27 cellular contexts compared by ENCODE assay signal in the genomic region with DNA sequence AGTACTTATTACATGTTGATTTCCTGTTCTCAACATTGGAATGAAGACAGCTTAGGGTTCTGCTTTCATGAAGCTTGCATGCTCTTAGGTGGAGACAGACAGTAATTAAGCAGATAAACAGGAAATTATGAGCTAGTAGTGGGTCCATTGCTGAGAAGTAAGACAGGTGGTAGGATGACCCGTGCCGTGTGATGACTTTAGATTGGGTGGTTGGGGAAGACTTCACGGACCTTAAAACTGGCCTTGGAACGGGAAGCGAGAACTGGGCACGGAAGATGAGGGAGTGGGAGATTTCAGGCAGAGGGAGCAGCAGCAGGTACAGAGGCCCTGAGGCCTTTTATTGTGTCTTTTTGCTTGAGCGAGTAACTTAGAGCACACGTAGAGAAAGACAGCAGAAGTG. TPM values are rescaled to one million over a fixed set of nuclear protein-coding genes. Genes with fewer than 3 reads are reported as not detected.
DNase-seq lines count a peak whose midpoint lies in the region; ATAC-seq and TF ChIP-seq lines count a peak whose summit lies in the region.
"Had no signal": no experiment of that assay in that cellular context is flagged by ENCODE, and none has a peak within 500 bp of the region (broad histone marks: within the 10 kb centered on the region; RNA-seq: fewer than 3 reads in every experiment).

No MANE protein-coding gene starts in this region.

- H3K4me3 ChIP-seq in right atrium auricular region = no peak overlapping the region
- H3K4me3 ChIP-seq in iPS-15b (ENCODE audit: low read depth, low read length) = no peak overlapping the region
- H3K4me3 ChIP-seq in skeletal muscle satellite cell (ENCODE audit: low read length) = no peak overlapping the region
- no peak overlapping the region for H3K4me3 ChIP-seq in vagina
- H3K4me3 ChIP-seq: BLaER1 treated with 17β-estradiol and CSF1 and Interleukin-3, amounts not matched to agents 10 nM and 100 nM; ovary; upper lobe of right lung had no signal

- intact Hi-C loops in left ventricle myocardium superior (cut with micrococcal nuclease) (loop anchor here (5.0 to 10.0 kb wide), 3 partner anchors 73 to 160 kb away; partner anchors contain the start of gene FIBCD1), vagina (cut with DNase I) (loop anchor here (5.0 to 10.0 kb wide), 2 partner anchors 83 to 155 kb away; no protein-coding TSS in a partner anchor)

- no peak for DNase-seq in right atrium auricular region (ENCODE audit: low spot score)
- DNase-seq in left ventricle myocardium superior = no peak
- no peak for DNase-seq in vagina (ENCODE audit: extremely low spot score in 2 of 2)
- no peak for DNase-seq in SKM-1 (lab: John Stamatoyannopoulos, UW; ENCODE audit: unreplicated experiment)
- DNase-seq: activated CD4-positive, alpha-beta T cell treated with anti-CD3 and anti-CD28 coated beads for 1 hour; activated naive CD4-positive, alpha-beta T cell treated with anti-CD3 and anti-CD28 coated beads, Interleukin-2, amount 10 ng/mL, durations not matched to agents 7 days and 5 days; activated T-cell treated with anti-CD3 and anti-CD28 coated beads, Interleukin-2, amount 50 U/mL, for 48 hours; Caco-2; foreskin keratinocyte; hypothalamus; islet precursor cell; naive thymus-derived CD4-positive, alpha-beta T cell; NCI-H1092 treated with DMSO at 0.1 percent for 48 hours; NCI-H2081; OCI-M1; ovary; stimulated activated CD4-positive, alpha-beta T cell treated with anti-CD3 and anti-CD28 coated beads, Interleukin-2, amount 100 ng/mL, for 24 hours; upper lobe of right lung had no signal

- no peaks in the 10 kb centered on the region for H3K27me3 ChIP-seq in right atrium auricular region
- no peaks in the 10 kb centered on the region for H3K27me3 ChIP-seq in iPS-15b (ENCODE audit: control insufficient read depth, insufficient read depth, low read length)
- H3K27me3 ChIP-seq in skeletal muscle satellite cell (ENCODE audit: control insufficient read depth, insufficient read depth, low read length) = no peaks in the 10 kb centered on the region
- no peaks in the 10 kb centered on the region for H3K27me3 ChIP-seq in vagina
- H3K27me3 ChIP-seq: BLaER1 treated with 17β-estradiol and CSF1 and Interleukin-3, amounts not matched to agents 10 nM and 100 nM; foreskin keratinocyte; ovary; upper lobe of right lung had no signal

- TF ChIP-seq CTCF in right atrium auricular region (IDR thresholded peaks at IDR 0.05) (no peak), vagina (IDR thresholded peaks at IDR 0.05) (no peak)

- H3K4me1 ChIP-seq in right atrium auricular region = peaks cover 0 to 43% of the 10 kb centered on the region in 2 donors
- H3K4me1 ChIP-seq in iPS-15b (ENCODE audit: control insufficient read depth, insufficient read depth, low read length) = no peaks in the 10 kb centered on the region
- H3K4me1 ChIP-seq in skeletal muscle satellite cell (ENCODE audit: control insufficient read depth, insufficient read depth, low read length) = peaks cover 57% of the 10 kb centered on the region
- peaks cover 47% of the 10 kb centered on the region for H3K4me1 ChIP-seq in vagina

- no peaks in the 10 kb centered on the region for H3K9me3 ChIP-seq in right atrium auricular region
- H3K9me3 ChIP-seq in iPS-15b (ENCODE audit: control insufficient read depth, insufficient read depth, low read length) = no peaks in the 10 kb centered on the region
- no peaks in the 10 kb centered on the region for H3K9me3 ChIP-seq in skeletal muscle satellite cell (replicated peaks; ENCODE audit: low read length)
- no peaks in the 10 kb centered on the region for H3K9me3 ChIP-seq in vagina
- H3K9me3 ChIP-seq: BLaER1 treated with 17β-estradiol and CSF1 and Interleukin-3, amounts not matched to agents 10 nM and 100 nM; Caco-2; ovary; upper lobe of right lung had no signal

- H3K36me3 ChIP-seq in right atrium auricular region (peaks cover 21% of the 10 kb centered on the region), iPS-15b (ENCODE audit: control insufficient read depth, insufficient read depth, low read length) (no peaks in the 10 kb centered on the region), skeletal muscle satellite cell (ENCODE audit: insufficient read depth, low read length) (peaks cover 58% of the 10 kb centered on the region), vagina (peaks cover 0 to 19% of the 10 kb centered on the region in 2 donors)
- H3K36me3 ChIP-seq: ovary had no signal

- H3K27ac ChIP-seq in right atrium auricular region = peak overlapping the region; percentile 38 to 54
- peak overlapping the region; percentile 62 for H3K27ac ChIP-seq in vagina
- H3K27ac ChIP-seq: BLaER1 treated with 17β-estradiol and CSF1 and Interleukin-3, amounts not matched to agents 10 nM and 100 nM; foreskin keratinocyte had no signal

- no peak for ATAC-seq in left ventricle myocardium superior
- no peak for ATAC-seq in HG03342 (IDR thresholded peaks at IDR 0.05; ENCODE audit: unreplicated experiment)
- no peak for ATAC-seq in HG03442 (IDR thresholded peaks at IDR 0.05; ENCODE audit: unreplicated experiment)
- ATAC-seq: foreskin keratinocyte; naive thymus-derived CD4-positive, alpha-beta T cell; Right ventricle myocardium inferior; stimulated activated memory B cell treated with anti-CD40 and anti-IgM and Interleukin-4, amounts not matched to agents 10 μg/mL and 1 μg/mL and 100 μg/mL, for 72 hours; upper lobe of right lung had no signal

- H3K4me2 ChIP-seq in skeletal muscle satellite cell (ENCODE audit: low read length) = no peak overlapping the region
- H3K4me2 ChIP-seq: BLaER1 treated with 17β-estradiol and CSF1 and Interleukin-3, amounts not matched to agents 10 nM and 100 nM had no signal

- no peak for TF ChIP-seq POLR2A in vagina (IDR thresholded peaks at IDR 0.05)

- H3K9ac ChIP-seq in iPS-15b (ENCODE audit: low read depth, low read length) (peak overlapping the region; percentile 3), skeletal muscle satellite cell (ENCODE audit: low read depth, low read length) (peak overlapping the region; percentile 75)

RNA-seq across cellular contexts. Expression of gene ABL1, which starts 27.2 kb away (rescaled TPM):
- total RNA-seq in right atrium auricular region (10 to 100 TPM; 26.3 to 38.9 TPM), left ventricle myocardium superior (33.3 TPM), vagina (68.5 TPM)
- total RNA-seq in skeletal muscle satellite cell (2012; rRNA removed) = 83.4 and 89.8 TPM in 2 replicates

RNA-seq across cellular contexts. Expression of gene QRFP, which starts 34.4 kb away (rescaled TPM):
- not detected for total RNA-seq in right atrium auricular region
- not detected for total RNA-seq in left ventricle myocardium superior
- total RNA-seq in skeletal muscle satellite cell (2012; rRNA removed) = not detected in 2 replicates
- not detected for total RNA-seq in vagina
- total RNA-seq: Caco-2; Daoy; foreskin keratinocyte; naive thymus-derived CD4-positive, alpha-beta T cell; ovary; Right ventricle myocardium inferior; skeletal muscle tissue; upper lobe of right lung had no signal
